8 cellular contexts compared by ENCODE assay signal in genomic region chr3:10008588-10009344, GRCh38. TPM values are rescaled to one million over a fixed set of nuclear protein-coding genes. Genes with fewer than 3 reads are reported as not detected.
DNase-seq lines count a peak whose midpoint lies in the region; ATAC-seq and TF ChIP-seq lines count a peak whose summit lies in the region.

No MANE protein-coding gene starts in this region.

- H3K9me3 ChIP-seq in ectodermal cell (ENCODE audit: control insufficient read depth, low read length) (no peaks in the 10 kb centered on the region), lung (ENCODE audit: control insufficient read depth in 2 of 2, insufficient read depth in 1 of 2, low read length in 1 of 2) (no peaks in the 10 kb centered on the region)

- H3K4me3 ChIP-seq in ectodermal cell (ENCODE audit: insufficient read depth, low read depth, low read length), result peak overlapping the region; percentile 38
- peak overlapping the region; percentile 10 for H3K4me3 ChIP-seq in lung

- H3K27ac ChIP-seq in ectodermal cell (ENCODE audit: insufficient read depth, low read depth, low read length, poor library complexity, severe bottlenecking) (peak overlapping the region; percentile 44), lung (ENCODE audit: low read depth in 1 of 2, low read length in 1 of 2) (peak overlapping the region in 1 of 2 donors; percentile 15)

- H3K9me3 Mint-ChIP-seq in activated CD8-positive, alpha-beta T cell treated with anti-CD3 and anti-CD28 coated beads for 36 hours, result no peaks in the 10 kb centered on the region

- WGBS in ectodermal cell, 2 experiments, result 9 to 10% methylated on average over 22 to 23 of the region's 23 CpGs
- WGBS in lung, 2 donors, result 7% methylated on average over 23 of the region's 23 CpGs

- H3K27ac Mint-ChIP-seq in activated CD8-positive, alpha-beta T cell treated with anti-CD3 and anti-CD28 coated beads for 36 hours, result no peak overlapping the region

- TF ChIP-seq CTCF in activated CD8-positive, alpha-beta T cell treated with anti-CD3 and anti-CD28 coated beads for 36 hours (IDR thresholded peaks at IDR 0.05), result no peak
- no peak for TF ChIP-seq CTCF in lung (IDR thresholded peaks at IDR 0.05; ENCODE audit: control extremely low read depth, extremely low read depth)

- no peaks in the 10 kb centered on the region for H3K36me3 Mint-ChIP-seq in activated CD8-positive, alpha-beta T cell treated with anti-CD3 and anti-CD28 coated beads for 36 hours (ENCODE audit: low read depth)

- H3K36me3 ChIP-seq in ectodermal cell (ENCODE audit: control insufficient read depth, insufficient read depth, low read length) (no peaks in the 10 kb centered on the region), lung (ENCODE audit: control insufficient read depth in 2 of 2, insufficient read depth in 2 of 2, low read length in 2 of 2) (no peaks in the 10 kb centered on the region)

- H3K27me3 ChIP-seq in ectodermal cell (ENCODE audit: control insufficient read depth, insufficient read depth, low read length, poor library complexity, severe bottlenecking) (no peaks in the 10 kb centered on the region), lung (ENCODE audit: control insufficient read depth, insufficient read depth) (no peaks in the 10 kb centered on the region)

- peak overlapping the region; percentile 49 for H3K4me3 Mint-ChIP-seq in activated CD8-positive, alpha-beta T cell treated with anti-CD3 and anti-CD28 coated beads for 36 hours

- POLR2A ChIA-PET in activated CD8-positive, alpha-beta T cell treated with anti-CD3 and anti-CD28 coated beads for 36 hours (lab: Charles Lee), result interaction anchor here (1.2 kb wide), 1 partner anchor 57 kb away, joined by 3 read pairs; the partner anchor contains the start of gene PRRT3

- H3K4me1 Mint-ChIP-seq in activated CD8-positive, alpha-beta T cell treated with anti-CD3 and anti-CD28 coated beads for 36 hours (ENCODE audit: low read depth), result peaks cover 18% of the 10 kb centered on the region

- intact Hi-C loops in activated CD8-positive, alpha-beta T cell treated with anti-CD3 and anti-CD28 coated beads for 36 hours (cut with micrococcal nuclease), result no loop called here

- CTCF ChIA-PET in activated CD8-positive, alpha-beta T cell treated with anti-CD3 and anti-CD28 coated beads for 36 hours (lab: Charles Lee), result no interaction called here

- DNase-seq in NCI-H510A (lab: John Stamatoyannopoulos, UW) (peak; percentile 30), lung (ENCODE audit: low spot score) (peak; percentile 86)
- peak; percentile 85 for DNase-seq in activated CD8-positive, alpha-beta T cell treated with anti-CD3 and anti-CD28 coated beads for 36 hours
- DNase-seq in stimulated activated CD4-positive, alpha-beta T cell treated with anti-CD3 and anti-CD28 coated beads, TNF-alpha, amount 100 ng/mL, for 1 hour (ENCODE audit: low read depth in 3 of 3, low spot score in 1 of 3), result peak; percentile 43 to 70 (median 64)

- H3K27me3 Mint-ChIP-seq in activated CD8-positive, alpha-beta T cell treated with anti-CD3 and anti-CD28 coated beads for 36 hours, result peaks cover 3% of the 10 kb centered on the region

- ATAC-seq in GM18498 (IDR thresholded peaks at IDR 0.05; ENCODE audit: unreplicated experiment), result peak; percentile 71
- ATAC-seq in HG02763 (IDR thresholded peaks at IDR 0.05; ENCODE audit: unreplicated experiment), result peak; percentile 60
- peak; percentile 79 for ATAC-seq in activated CD8-positive, alpha-beta T cell treated with anti-CD3 and anti-CD28 coated beads for 36 hours
- ATAC-seq in lung (ENCODE audit: insufficient read depth, low FRiP score), result peak; percentile 77
- ATAC-seq in GM19467 (IDR thresholded peaks at IDR 0.05; ENCODE audit: unreplicated experiment), result no peak

- H3K4me1 ChIP-seq in ectodermal cell (ENCODE audit: control insufficient read depth, insufficient read depth, low read length), result no peaks in the 10 kb centered on the region
- peaks cover 2 to 13% of the 10 kb centered on the region in 2 donors for H3K4me1 ChIP-seq in lung (ENCODE audit: control insufficient read depth in 2 of 2, insufficient read depth in 2 of 2, low read length in 2 of 2)

RNA-seq across cellular contexts. Expression of gene FANCD2, which starts 17.5 kb away (rescaled TPM):
- 10 to 100 TPM; 90.3 to 97.9 TPM for total RNA-seq in activated CD8-positive, alpha-beta T cell treated with anti-CD3 and anti-CD28 coated beads for 36 hours
- polyA plus RNA-seq in ectodermal cell (2013, experiment 1 of 4), result 62.7 TPM
- 64.3 TPM for polyA plus RNA-seq in ectodermal cell (2013, experiment 2 of 4)
- polyA plus RNA-seq in ectodermal cell (2013, experiment 3 of 4), result 53.2 TPM
- 59.3 TPM for polyA plus RNA-seq in ectodermal cell (2013, experiment 4 of 4)
- total RNA-seq in lung, result 1 to 10 TPM; 5.8 to 8.6 TPM
- 1 to 10 TPM; 2.9 to 3.0 TPM for polyA plus RNA-seq in lung

RNA-seq across cellular contexts. Expression of gene EMC3, which starts 22.1 kb away (rescaled TPM):
- 10 to 100 TPM; 35.2 to 37.9 TPM for total RNA-seq in activated CD8-positive, alpha-beta T cell treated with anti-CD3 and anti-CD28 coated beads for 36 hours
- 40.6 TPM for polyA plus RNA-seq in ectodermal cell (2013, experiment 1 of 4)
- 53.3 TPM for polyA plus RNA-seq in ectodermal cell (2013, experiment 2 of 4)
- polyA plus RNA-seq in ectodermal cell (2013, experiment 3 of 4), result 52.4 TPM
- 47.2 TPM for polyA plus RNA-seq in ectodermal cell (2013, experiment 4 of 4)
- 10 to 100 TPM; 64.2 to 82.5 TPM for total RNA-seq in lung
- polyA plus RNA-seq in lung, result 100 to 1,000 TPM in 1 of 2 donors, 10 to 100 TPM in 1; 51.9 to 116 TPM

RNA-seq across cellular contexts. Expression of gene PRRT3, which starts 56.6 kb away (rescaled TPM):
- total RNA-seq in activated CD8-positive, alpha-beta T cell treated with anti-CD3 and anti-CD28 coated beads for 36 hours, result 1 to 10 TPM; 5.6 to 5.7 TPM
- 16.1 TPM for polyA plus RNA-seq in ectodermal cell (2013, experiment 1 of 4)
- polyA plus RNA-seq in ectodermal cell (2013, experiment 2 of 4), result 23.5 TPM
- polyA plus RNA-seq in ectodermal cell (2013, experiment 3 of 4), result 14.5 TPM
- polyA plus RNA-seq in ectodermal cell (2013, experiment 4 of 4), result 16.8 TPM
- total RNA-seq in lung, result 1 to 10 TPM; 2.1 to 5.2 TPM
- polyA plus RNA-seq in lung, result 1 to 10 TPM; 1.1 to 1.5 TPM

Comparison
In these comparisons a context has a peak if more than half of its experiments do, and no peak if none do; other contexts are left out.
1. DNase-seq: peak in every context shown above with its lines; median percentile 86 in lung; 85 in activated CD8-positive, alpha-beta T cell treated with anti-CD3 and anti-CD28 coated beads for 36 hours; 64 in stimulated activated CD4-positive, alpha-beta T cell treated with anti-CD3 and anti-CD28 coated beads, TNF-alpha, amount 100 ng/mL, for 1 hour; 30 in NCI-H510A.
2. RNA of gene FANCD2, which starts 17.5 kb away (total RNA-seq): 90.3 to 97.9 TPM in activated CD8-positive, alpha-beta T cell treated with anti-CD3 and anti-CD28 coated beads for 36 hours; 5.8 to 8.6 TPM in lung; every median in the first group is over 4 times any median in the second.